18 cellular contexts compared by ENCODE assay signal in genomic region chr11:117175104-117175503, GRCh38. TPM values are rescaled to one million over a fixed set of nuclear protein-coding genes. Genes with fewer than 3 reads are reported as not detected.
DNase-seq lines count a peak whose midpoint lies in the region; ATAC-seq, FAIRE-seq and TF ChIP-seq lines count a peak whose summit lies in the region.
"Had no signal": no experiment of that assay in that cellular context is flagged by ENCODE, and none has a peak within 500 bp of the region (broad histone marks: within the 10 kb centered on the region; RNA-seq: fewer than 3 reads in every experiment).

No MANE protein-coding gene starts in this region.

- H3K4me3 ChIP-seq in H1 (ENCODE audit: extremely low read depth in 1 of 4, insufficient read depth in 2 of 4, low read depth in 3 of 4, low read length in 4 of 4) = no peak overlapping the region
- H3K4me3 ChIP-seq in Caco-2 (ENCODE audit: low read depth, low read length) = no peak overlapping the region
- H3K4me3 ChIP-seq: right lobe of liver, upper lobe of right lung had no signal

- H3K36me3 ChIP-seq in H1 (ENCODE audit: control insufficient read depth in 2 of 4, insufficient read depth in 4 of 4, low read length in 3 of 4) (peaks cover 2 to 14% (median 7%) of the 10 kb centered on the region in 4 experiments; a peak in 3 of 8 replicates), Caco-2 (ENCODE audit: control insufficient read depth, insufficient read depth, low read length) (no peaks in the 10 kb centered on the region)

- H3K9ac ChIP-seq in H1 (replicated peaks in 1 of 4; ENCODE audit: extremely low read depth in 1 of 4, low read depth in 3 of 4, low read length in 3 of 4) = no peak overlapping the region

- H2BK120ac ChIP-seq in H1 (replicated peaks; ENCODE audit: low read depth, low read length) = no peak overlapping the region

- WGBS in H1 (ENCODE audit: extremely low coverage in 1 of 2, insufficient coverage in 1 of 2, insufficient read length in 1 of 2, insufficient replicate concordance in 2 of 2, low coverage in 1 of 2, low lambda C conversion rate in 2 of 2, missing lambda C conversion rate in 1 of 2), 2 experiments = 79% methylated on average over 7 of the region's 7 CpGs; no CpG with 5 or more reads in 1 of the 2 experiments

- no peaks in the 10 kb centered on the region for H3K9me3 Mint-ChIP-seq in activated naive CD4-positive, alpha-beta T cell treated with anti-CD3 and anti-CD28 coated beads, Interleukin-2, amount 50 U/mL, for 72 hours
- no peaks in the 10 kb centered on the region for H3K9me3 Mint-ChIP-seq in naive thymus-derived CD8-positive, alpha-beta T cell
- no peaks in the 10 kb centered on the region for H3K9me3 Mint-ChIP-seq in T-cell
- no peaks in the 10 kb centered on the region for H3K9me3 Mint-ChIP-seq in Caco-2 (ENCODE audit: unreplicated experiment)
- H3K9me3 Mint-ChIP-seq: activated naive CD8-positive, alpha-beta T cell treated with anti-CD3 and anti-CD28 coated beads, Interleukin-2, amount 50 U/mL, for 24 hours; activated T-cell treated with anti-CD3 and anti-CD28 coated beads, Interleukin-2, amount 50 U/mL, for 4 hours; effector memory CD8-positive, alpha-beta T cell; natural killer cell treated with Interleukin-12 subunit alpha and Interleukin-12 subunit beta and Interleukin-15 and Interleukin-18, amount 100 ng/mL, for 72 hours had no signal

- no peak for DNase-seq in activated naive CD4-positive, alpha-beta T cell treated with anti-CD3 and anti-CD28 coated beads, Interleukin-2, amount 50 U/mL, for 72 hours (ENCODE audit: low spot score in 2 of 2)
- DNase-seq in activated naive CD4-positive, alpha-beta T cell (lab: John Stamatoyannopoulos, UW) = no peak
- no peak for DNase-seq in H1 (ENCODE audit: low read depth in 1 of 2, low spot score in 2 of 2)
- no peak for DNase-seq in naive thymus-derived CD8-positive, alpha-beta T cell
- no peak for DNase-seq in T-cell
- no peak for DNase-seq in RKO (ENCODE audit: low spot score)
- DNase-seq in Caco-2 = no peak
- DNase-seq: activated naive CD8-positive, alpha-beta T cell treated with anti-CD3 and anti-CD28 coated beads, Interleukin-2, amount 50 U/mL, for 24 hours; activated T-cell treated with anti-CD3 and anti-CD28 coated beads, Interleukin-2, amount 50 U/mL, for 4 hours; Calu3; effector memory CD8-positive, alpha-beta T cell; NCI-H1092; NCI-H2171; stimulated activated CD4-positive, alpha-beta T cell treated with anti-CD3 and anti-CD28 coated beads, Interleukin-1b, Interleukin-23, amount 100 ng/mL, for 48 hours; upper lobe of right lung had no signal

- peaks cover 11% of the 10 kb centered on the region for H3K23me2 ChIP-seq in H1 (ENCODE audit: low read depth, low read length)

- no TSS peak for BruUV-seq in Caco-2 (replicated peaks; lab: Mats Ljungman, UMichigan)

- H2BK12ac ChIP-seq in H1 (ENCODE audit: low read depth, low read length) = no peak overlapping the region

- peak overlapping the region; percentile 54 to 84 for H3K27ac Mint-ChIP-seq in activated naive CD4-positive, alpha-beta T cell treated with anti-CD3 and anti-CD28 coated beads, Interleukin-2, amount 50 U/mL, for 72 hours
- H3K27ac Mint-ChIP-seq in naive thymus-derived CD8-positive, alpha-beta T cell = peak overlapping the region; percentile 34 to 87 (median 49)
- H3K27ac Mint-ChIP-seq in T-cell (peak overlapping the region in 1 of 2 donors; percentile 11), Caco-2 (ENCODE audit: unreplicated experiment) (no peak overlapping the region)
- H3K27ac Mint-ChIP-seq: activated naive CD8-positive, alpha-beta T cell treated with anti-CD3 and anti-CD28 coated beads, Interleukin-2, amount 50 U/mL, for 24 hours; effector memory CD8-positive, alpha-beta T cell; natural killer cell treated with Interleukin-12 subunit alpha and Interleukin-12 subunit beta and Interleukin-15 and Interleukin-18, amount 100 ng/mL, for 72 hours had no signal

- H3K9me3 ChIP-seq in H1 (ENCODE audit: insufficient read depth in 2 of 2, low read depth in 1 of 2, low read length in 1 of 2) = no peaks in the 10 kb centered on the region
- H3K9me3 ChIP-seq in Caco-2 = no peaks in the 10 kb centered on the region
- H3K9me3 ChIP-seq: right lobe of liver, upper lobe of right lung had no signal

- H2AFZ ChIP-seq in H1 (ENCODE audit: low read length) = no peak overlapping the region

- no peak overlapping the region for H3K27ac ChIP-seq in H1 (ENCODE audit: low read depth, low read length)
- H3K27ac ChIP-seq: right lobe of liver, upper lobe of right lung had no signal

- no peak for ATAC-seq in activated naive CD4-positive, alpha-beta T cell treated with anti-CD3 and anti-CD28 coated beads, Interleukin-2, amount 50 U/mL, for 72 hours
- no peak for ATAC-seq in naive thymus-derived CD8-positive, alpha-beta T cell
- ATAC-seq in T-cell (replicated peaks in 1 of 4) (no peak), HG02610 (IDR thresholded peaks at IDR 0.05; ENCODE audit: unreplicated experiment) (no peak)
- ATAC-seq: activated naive CD8-positive, alpha-beta T cell treated with anti-CD3 and anti-CD28 coated beads, Interleukin-2, amount 50 U/mL, for 24 hours; activated T-cell treated with anti-CD3 and anti-CD28 coated beads, Interleukin-2, amount 50 U/mL, for 4 hours; effector memory CD8-positive, alpha-beta T cell; natural killer cell treated with Interleukin-12 subunit alpha and Interleukin-12 subunit beta and Interleukin-15 and Interleukin-18, amount 100 ng/mL, for 72 hours; right lobe of liver; upper lobe of right lung had no signal

- no peaks in the 10 kb centered on the region; the same call in 1 of the 2 replicates for H3K79me1 ChIP-seq in H1 (ENCODE audit: low read depth, low read length)

- H3K14ac ChIP-seq in H1 (ENCODE audit: insufficient read length) = no peak overlapping the region

- no peak overlapping the region for H3K23ac ChIP-seq in H1 (ENCODE audit: insufficient read length)

- no peak for TF ChIP-seq RAD21 in H1 (IDR thresholded peaks at IDR 0.05 in 1 of 2, conservative IDR thresholded peaks at IDR 0.05 in 1 of 2; ENCODE audit: low read depth in 2 of 2, low read length in 2 of 2)

- no peak overlapping the region for H4K5ac ChIP-seq in H1 (ENCODE audit: insufficient read length, low read depth, low read length)

- H2BK5ac ChIP-seq in H1 (ENCODE audit: low read depth, low read length) = no peak overlapping the region

- H3K4me1 Mint-ChIP-seq in naive thymus-derived CD8-positive, alpha-beta T cell = peaks cover 7 to 35% (median 24%) of the 10 kb centered on the region in 4 donors
- H3K4me1 Mint-ChIP-seq in T-cell (peaks cover 18 to 23% (median 21%) of the 10 kb centered on the region in 3 donors), Caco-2 (ENCODE audit: low read depth, unreplicated experiment) (peaks cover 18% of the 10 kb centered on the region)

- no peak overlapping the region for H2BK20ac ChIP-seq in H1 (ENCODE audit: low read length)

- peaks cover 6 to 7% of the 10 kb centered on the region in 2 donors for H3K36me3 Mint-ChIP-seq in activated naive CD4-positive, alpha-beta T cell treated with anti-CD3 and anti-CD28 coated beads, Interleukin-2, amount 50 U/mL, for 72 hours
- peaks cover 0 to 12% (median 0%) of the 10 kb centered on the region in 3 donors for H3K36me3 Mint-ChIP-seq in naive thymus-derived CD8-positive, alpha-beta T cell
- H3K36me3 Mint-ChIP-seq in T-cell (peaks cover 5% of the 10 kb centered on the region), Caco-2 (ENCODE audit: insufficient read depth, unreplicated experiment) (peaks cover 75% of the 10 kb centered on the region)
- H3K36me3 Mint-ChIP-seq: natural killer cell treated with Interleukin-12 subunit alpha and Interleukin-12 subunit beta and Interleukin-15 and Interleukin-18, amount 100 ng/mL, for 72 hours had no signal

- intact Hi-C loops in Caco-2 (cut with micrococcal nuclease; ENCODE audit: unreplicated experiment) = no loop called here

- no peak overlapping the region for H3K4me2 ChIP-seq in H1 (ENCODE audit: insufficient read depth in 1 of 2, low read depth in 2 of 2, low read length in 2 of 2)

- no peak for TF ChIP-seq EP300 in H1 (IDR thresholded peaks at IDR 0.05; ENCODE audit: borderline replicate concordance in 1 of 2, low read depth in 2 of 2, low read length in 2 of 2)

- no peak overlapping the region for H2BK15ac ChIP-seq in H1 (ENCODE audit: low read length)

- FAIRE-seq in H1 (lab: Jason Lieb, UNC) = no peak

- CTCF ChIA-PET in H1 (lab: Charles Lee; ENCODE audit: partially characterized antibody) = interaction anchor here (1.3 to 13.4 kb wide), 3 partner anchors 10 to 49 kb away, joined by 3 to 359 read pairs (median 5); partner anchors contain the start of genes PCSK7 and RNF214
- CTCF ChIA-PET in T-cell (lab: Charles Lee) = interaction anchor here in 1 of 2 donors (0.8 kb wide), 1 partner anchor 14 kb away, joined by 3 read pairs; no protein-coding TSS in a partner anchor
- CTCF ChIA-PET in Caco-2 (lab: Charles Lee) = no interaction called here

- no peaks in the 10 kb centered on the region for H3K79me2 ChIP-seq in H1 (ENCODE audit: control insufficient read depth in 1 of 2, insufficient read depth in 2 of 2, low read length in 2 of 2)

- peak in 1 of 2 experiments; percentile 43; a peak in 1 of 3 replicates for TF ChIP-seq POLR2A in H1 (IDR thresholded peaks at IDR 0.05; ENCODE audit: control extremely low read depth in 1 of 2, low read depth in 2 of 2, low read length in 2 of 2)

- no peak overlapping the region for H2AK5ac ChIP-seq in H1 (ENCODE audit: low read depth, low read length)

- no peak overlapping the region for H3K4ac ChIP-seq in H1 (replicated peaks; ENCODE audit: insufficient read length, low read depth, low read length)

- H4K91ac ChIP-seq in H1 (replicated peaks; ENCODE audit: insufficient read length, low read length) = no peak overlapping the region

- H3K4me1 ChIP-seq in H1 (replicated peaks in 1 of 4; ENCODE audit: control insufficient read depth in 3 of 4, insufficient read depth in 4 of 4, low read length in 3 of 4) = peaks cover 2 to 12% (median 8%) of the 10 kb centered on the region in 4 experiments; a peak in 6 of 7 replicates
- H3K4me1 ChIP-seq in Caco-2 = peaks cover 35% of the 10 kb centered on the region

- H3K27me3 ChIP-seq in H1 (replicated peaks in 1 of 4; ENCODE audit: control insufficient read depth in 3 of 4, extremely low read depth in 1 of 4, insufficient read depth in 3 of 4, low read length in 3 of 4) (no peaks in the 10 kb centered on the region), Caco-2 (replicated peaks; ENCODE audit: control insufficient read depth, insufficient read depth, low read length) (no peaks in the 10 kb centered on the region)
- H3K27me3 ChIP-seq: right lobe of liver, upper lobe of right lung had no signal

- H4K8ac ChIP-seq in H1 (ENCODE audit: extremely low read depth, insufficient read depth, low read length) = no peak overlapping the region

- POLR2A ChIA-PET in H1 (lab: Charles Lee; ENCODE audit: partially characterized antibody) = interaction anchor here (0.5 to 2.1 kb wide), 8 partner anchors 14 to 52 kb away, joined by 3 to 9 read pairs (median 4); partner anchors contain the start of gene PAFAH1B2
- POLR2A ChIA-PET in naive thymus-derived CD8-positive, alpha-beta T cell (lab: Charles Lee) = interaction anchor here (1.0 kb wide), 1 partner anchor 31 kb away, joined by 3 read pairs; the partner anchor contains the start of gene PAFAH1B2
- POLR2A ChIA-PET in T-cell (lab: Charles Lee) = no interaction called here
- POLR2A ChIA-PET in Caco-2 (lab: Charles Lee) = no interaction called here

- no peak overlapping the region for H3K18ac ChIP-seq in H1 (ENCODE audit: extremely low read depth, low read length)

- H3K56ac ChIP-seq in H1 (replicated peaks; ENCODE audit: insufficient read length, low read depth, low read length) = no peak overlapping the region

- no peaks in the 10 kb centered on the region for H3K27me3 Mint-ChIP-seq in naive thymus-derived CD8-positive, alpha-beta T cell
- no peaks in the 10 kb centered on the region for H3K27me3 Mint-ChIP-seq in T-cell
- no peaks in the 10 kb centered on the region for H3K27me3 Mint-ChIP-seq in Caco-2 (ENCODE audit: insufficient read depth, unreplicated experiment)
- H3K27me3 Mint-ChIP-seq: activated naive CD8-positive, alpha-beta T cell treated with anti-CD3 and anti-CD28 coated beads, Interleukin-2, amount 50 U/mL, for 24 hours; effector memory CD8-positive, alpha-beta T cell; natural killer cell treated with Interleukin-12 subunit alpha and Interleukin-12 subunit beta and Interleukin-15 and Interleukin-18, amount 100 ng/mL, for 72 hours had no signal

- H3K4me3 Mint-ChIP-seq in naive thymus-derived CD8-positive, alpha-beta T cell = no peak overlapping the region
- no peak overlapping the region for H3K4me3 Mint-ChIP-seq in T-cell
- H3K4me3 Mint-ChIP-seq in Caco-2 (ENCODE audit: unreplicated experiment) = no peak overlapping the region
- H3K4me3 Mint-ChIP-seq: activated naive CD8-positive, alpha-beta T cell treated with anti-CD3 and anti-CD28 coated beads, Interleukin-2, amount 50 U/mL, for 24 hours; activated T-cell treated with anti-CD3 and anti-CD28 coated beads, Interleukin-2, amount 50 U/mL, for 4 hours; effector memory CD8-positive, alpha-beta T cell; natural killer cell treated with Interleukin-12 subunit alpha and Interleukin-12 subunit beta and Interleukin-15 and Interleukin-18, amount 100 ng/mL, for 72 hours had no signal

- peaks cover 0 to 3% of the 10 kb centered on the region in 2 experiments for H4K20me1 ChIP-seq in H1 (replicated peaks in 1 of 2; ENCODE audit: control insufficient read depth in 1 of 2, insufficient read depth in 2 of 2, low read length in 2 of 2)

- TF ChIP-seq CTCF in H1 (IDR thresholded peaks at IDR 0.05; ENCODE audit: control extremely low read depth in 1 of 3, insufficient read depth in 1 of 3, low read depth in 1 of 3, low read length in 3 of 3) = no peak
- no peak for TF ChIP-seq CTCF in Caco-2 (IDR thresholded peaks at IDR 0.05; ENCODE audit: insufficient read depth in 1 of 2, low read depth in 1 of 2, low read length in 1 of 2, severe bottlenecking in 1 of 2, unreplicated experiment in 1 of 2)

RNA-seq across cellular contexts. Expression of gene SIDT2, which starts 3.4 kb away (rescaled TPM):
- total RNA-seq in activated naive CD4-positive, alpha-beta T cell treated with anti-CD3 and anti-CD28 coated beads, Interleukin-2, amount 50 U/mL, for 72 hours = 10 to 100 TPM; 20.9 to 32.0 TPM
- 14.6 and 18.5 TPM in 2 replicates for total RNA-seq in H1 (2021; fragmentation: NEBNext Ultra II Directional; extraction: Animal tissue kit (Norgen Biotek cat#: 25700))
- 21.1 and 26.7 TPM in 2 replicates for polyA plus RNA-seq in H1 (2011; rRNA removed)
- polyA plus RNA-seq in H1 (2011; cell fraction: cytosol; rRNA removed) = 15.5 TPM
- 85.9 TPM for polyA plus RNA-seq in H1 (2011; cell fraction: nucleus; rRNA removed)
- 13.3 to 18.4 TPM (median 14.8 TPM) in 4 replicates for polyA plus RNA-seq in H1 (2012, experiment 1 of 2)
- polyA plus RNA-seq in H1 (2012, experiment 2 of 2) = 12.4 TPM
- 15.5 TPM for polyA plus RNA-seq in H1 (2013, experiment 1 of 2)
- polyA plus RNA-seq in H1 (2013, experiment 2 of 2) = 14.7 TPM
- 27.2 and 33.9 TPM in 2 replicates for polyA minus RNA-seq in H1 (2011; rRNA and poly(A)+ RNA removed)
- 12.8 TPM for polyA minus RNA-seq in H1 (2011; cell fraction: cytosol; rRNA and poly(A)+ RNA removed)
- 35.6 TPM for polyA minus RNA-seq in H1 (2011; cell fraction: nucleus; rRNA and poly(A)+ RNA removed)
- total RNA-seq in naive thymus-derived CD8-positive, alpha-beta T cell = 10 to 100 TPM; 48.0 to 63.0 TPM
- 1 to 10 TPM; 2.3 to 3.1 (median 2.3) TPM for polyA plus RNA-seq in naive thymus-derived CD8-positive, alpha-beta T cell
- 100 to 1,000 TPM in 2 of 5 donors, 10 to 100 TPM in 3; 46.3 to 110 (median 59.5) TPM for total RNA-seq in T-cell
- 57.2 and 61.7 TPM in 2 replicates for total RNA-seq in Caco-2 (2022)

RNA-seq across cellular contexts. Expression of gene TAGLN, which starts 24.1 kb away (rescaled TPM):
- 1 to 10 TPM; 1.5 to 5.4 TPM for total RNA-seq in activated naive CD4-positive, alpha-beta T cell treated with anti-CD3 and anti-CD28 coated beads, Interleukin-2, amount 50 U/mL, for 72 hours
- total RNA-seq in H1 (2021; fragmentation: NEBNext Ultra II Directional; extraction: Animal tissue kit (Norgen Biotek cat#: 25700)) = 300 and 301 TPM in 2 replicates
- polyA plus RNA-seq in H1 (2011; rRNA removed) = 140 and 150 TPM in 2 replicates
- polyA plus RNA-seq in H1 (2011; cell fraction: cytosol; rRNA removed) = 178 TPM
- polyA plus RNA-seq in H1 (2011; cell fraction: nucleus; rRNA removed) = 132 TPM
- polyA plus RNA-seq in H1 (2012, experiment 1 of 2) = 186 to 274 TPM (median 201 TPM) in 4 replicates
- 415 TPM for polyA plus RNA-seq in H1 (2012, experiment 2 of 2)
- polyA plus RNA-seq in H1 (2013, experiment 1 of 2) = 193 TPM
- 186 TPM for polyA plus RNA-seq in H1 (2013, experiment 2 of 2)
- polyA minus RNA-seq in H1 (2011; rRNA and poly(A)+ RNA removed) = 97.7 and 118 TPM in 2 replicates
- polyA minus RNA-seq in H1 (2011; cell fraction: cytosol; rRNA and poly(A)+ RNA removed) = 36.1 TPM
- 59.7 TPM for polyA minus RNA-seq in H1 (2011; cell fraction: nucleus; rRNA and poly(A)+ RNA removed)
- 10 to 100 TPM; 12.1 to 14.4 TPM for total RNA-seq in naive thymus-derived CD8-positive, alpha-beta T cell
- under 1 TPM; 0.13 to 0.51 (median 0.21) TPM for polyA plus RNA-seq in naive thymus-derived CD8-positive, alpha-beta T cell
- total RNA-seq in T-cell (10 to 100 TPM in 4 of 5 donors, 1 to 10 TPM in 1; 8.5 to 19.7 (median 13.4) TPM), Caco-2 (2022) (303 and 588 TPM in 2 replicates)

RNA-seq across cellular contexts. Expression of gene PAFAH1B2, which starts 31.0 kb away (rescaled TPM):
- total RNA-seq in activated naive CD4-positive, alpha-beta T cell treated with anti-CD3 and anti-CD28 coated beads, Interleukin-2, amount 50 U/mL, for 72 hours = 10 to 100 TPM; 63.4 to 64.5 TPM
- total RNA-seq in H1 (2021; fragmentation: NEBNext Ultra II Directional; extraction: Animal tissue kit (Norgen Biotek cat#: 25700)) = 151 and 161 TPM in 2 replicates
- 26.2 and 38.2 TPM in 2 replicates for polyA plus RNA-seq in H1 (2011; rRNA removed)
- polyA plus RNA-seq in H1 (2011; cell fraction: cytosol; rRNA removed) = 38.1 TPM
- 26.6 TPM for polyA plus RNA-seq in H1 (2011; cell fraction: nucleus; rRNA removed)
- polyA plus RNA-seq in H1 (2012, experiment 1 of 2) = 59.5 to 77.0 TPM (median 64.7 TPM) in 4 replicates
- polyA plus RNA-seq in H1 (2012, experiment 2 of 2) = 19.8 TPM
- 66.1 TPM for polyA plus RNA-seq in H1 (2013, experiment 1 of 2)
- polyA plus RNA-seq in H1 (2013, experiment 2 of 2) = 68.8 TPM
- 256 and 265 TPM in 2 replicates for polyA minus RNA-seq in H1 (2011; rRNA and poly(A)+ RNA removed)
- polyA minus RNA-seq in H1 (2011; cell fraction: cytosol; rRNA and poly(A)+ RNA removed) = 130 TPM
- polyA minus RNA-seq in H1 (2011; cell fraction: nucleus; rRNA and poly(A)+ RNA removed) = 53.9 TPM
- 10 to 100 TPM; 59.2 to 60.5 TPM for total RNA-seq in naive thymus-derived CD8-positive, alpha-beta T cell
- 10 to 100 TPM; 14.4 to 19.5 (median 18.3) TPM for polyA plus RNA-seq in naive thymus-derived CD8-positive, alpha-beta T cell
- total RNA-seq in T-cell (10 to 100 TPM; 44.1 to 55.9 (median 55.6) TPM), Caco-2 (2022) (167 and 168 TPM in 2 replicates)

RNA-seq across cellular contexts. Expression of gene PCSK7, which starts 56.8 kb away (rescaled TPM):
- 100 to 1,000 TPM; 126 to 201 TPM for total RNA-seq in activated naive CD4-positive, alpha-beta T cell treated with anti-CD3 and anti-CD28 coated beads, Interleukin-2, amount 50 U/mL, for 72 hours
- total RNA-seq in H1 (2021; fragmentation: NEBNext Ultra II Directional; extraction: Animal tissue kit (Norgen Biotek cat#: 25700)) = 38.5 and 45.6 TPM in 2 replicates
- 23.4 and 38.8 TPM in 2 replicates for polyA plus RNA-seq in H1 (2011; rRNA removed)
- polyA plus RNA-seq in H1 (2011; cell fraction: cytosol; rRNA removed) = 33.3 TPM
- polyA plus RNA-seq in H1 (2011; cell fraction: nucleus; rRNA removed) = 67.6 TPM
- 26.1 to 32.5 TPM (median 31.3 TPM) in 4 replicates for polyA plus RNA-seq in H1 (2012, experiment 1 of 2)
- 15.2 TPM for polyA plus RNA-seq in H1 (2012, experiment 2 of 2)
- 20.6 TPM for polyA plus RNA-seq in H1 (2013, experiment 1 of 2)
- polyA plus RNA-seq in H1 (2013, experiment 2 of 2) = 21.3 TPM
- 30.3 and 32.9 TPM in 2 replicates for polyA minus RNA-seq in H1 (2011; rRNA and poly(A)+ RNA removed)
- polyA minus RNA-seq in H1 (2011; cell fraction: cytosol; rRNA and poly(A)+ RNA removed) = 23.0 TPM
- polyA minus RNA-seq in H1 (2011; cell fraction: nucleus; rRNA and poly(A)+ RNA removed) = 30.8 TPM
- 100 to 1,000 TPM; 277 to 296 TPM for total RNA-seq in naive thymus-derived CD8-positive, alpha-beta T cell
- 10 to 100 TPM; 32.6 to 60.6 (median 47.8) TPM for polyA plus RNA-seq in naive thymus-derived CD8-positive, alpha-beta T cell
- total RNA-seq in T-cell (100 to 1,000 TPM; 300 to 368 (median 336) TPM), Caco-2 (2022) (120 and 132 TPM in 2 replicates)

RNA-seq across cellular contexts. Expression of gene RNF214, which starts 57.4 kb away (rescaled TPM):
- total RNA-seq in activated naive CD4-positive, alpha-beta T cell treated with anti-CD3 and anti-CD28 coated beads, Interleukin-2, amount 50 U/mL, for 72 hours = 10 to 100 TPM; 13.3 to 21.6 TPM
- total RNA-seq in H1 (2021; fragmentation: NEBNext Ultra II Directional; extraction: Animal tissue kit (Norgen Biotek cat#: 25700)) = 33.7 and 35.6 TPM in 2 replicates
- polyA plus RNA-seq in H1 (2011; rRNA removed) = 34.9 and 35.3 TPM in 2 replicates
- 20.7 TPM for polyA plus RNA-seq in H1 (2011; cell fraction: cytosol; rRNA removed)
- 80.8 TPM for polyA plus RNA-seq in H1 (2011; cell fraction: nucleus; rRNA removed)
- 18.8 to 22.7 TPM (median 20.3 TPM) in 4 replicates for polyA plus RNA-seq in H1 (2012, experiment 1 of 2)
- polyA plus RNA-seq in H1 (2012, experiment 2 of 2) = 4.6 TPM
- polyA plus RNA-seq in H1 (2013, experiment 1 of 2) = 18.8 TPM
- polyA plus RNA-seq in H1 (2013, experiment 2 of 2) = 17.3 TPM
- polyA minus RNA-seq in H1 (2011; rRNA and poly(A)+ RNA removed) = 79.0 and 79.9 TPM in 2 replicates
- 23.1 TPM for polyA minus RNA-seq in H1 (2011; cell fraction: cytosol; rRNA and poly(A)+ RNA removed)
- polyA minus RNA-seq in H1 (2011; cell fraction: nucleus; rRNA and poly(A)+ RNA removed) = 39.3 TPM
- 10 to 100 TPM; 28.8 to 30.3 TPM for total RNA-seq in naive thymus-derived CD8-positive, alpha-beta T cell
- polyA plus RNA-seq in naive thymus-derived CD8-positive, alpha-beta T cell = 10 to 100 TPM in 1 of 3 donors, 1 to 10 TPM in 2; 7.5 to 11.6 (median 9.3) TPM
- total RNA-seq in T-cell = 10 to 100 TPM; 21.6 to 31.7 (median 30.5) TPM
- 51.2 and 55.8 TPM in 2 replicates for total RNA-seq in Caco-2 (2022)

Comparison
In these comparisons a context has a peak if more than half of its experiments do, and no peak if none do; other contexts are left out.
1. RNA of gene TAGLN, which starts 24.1 kb away (total RNA-seq): 303 to 588 TPM in Caco-2 and 300 to 301 TPM in H1; 12.1 to 14.4 TPM in naive thymus-derived CD8-positive, alpha-beta T cell, 8.5 to 19.7 TPM in T-cell and 1.5 to 5.4 TPM in activated naive CD4-positive, alpha-beta T cell treated with anti-CD3 and anti-CD28 coated beads, Interleukin-2, amount 50 U/mL, for 72 hours; every median in the first group is over 10 times any median in the second.
2. POLR2A ChIA-PET loops: an anchor here in H1 (0.5 to 2.1 kb wide) and naive thymus-derived CD8-positive, alpha-beta T cell (1.0 kb wide); none called in T-cell and Caco-2.